In the genomic region with DNA sequence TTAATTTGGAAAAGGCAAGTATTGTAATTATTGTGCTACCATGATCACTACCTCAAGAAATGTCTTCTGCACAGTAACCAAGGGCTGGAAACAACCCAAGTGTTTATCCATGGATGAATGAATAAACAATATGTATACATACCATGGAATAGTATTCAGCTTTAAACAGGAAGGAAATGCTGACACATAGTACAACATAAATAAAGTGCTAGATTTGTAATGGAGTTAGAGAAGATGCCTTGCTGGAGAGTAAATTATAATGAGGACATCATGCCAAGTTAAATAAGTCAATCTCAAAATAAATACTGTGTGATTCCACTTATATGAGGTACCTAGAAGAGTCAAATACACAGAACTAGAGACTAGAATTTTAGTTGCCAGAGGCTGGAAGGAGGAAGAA, we compare ENCODE assay signal across 1 cellular context.
TF ChIP-seq lines count a peak whose summit lies in the region.

No MANE protein-coding gene starts in this region.

TF ChIP-seq in IMR-90, 13 proteins besides CTCF, POLR2A, EP300 and RAD21 (continued from another document):
- TF ChIP-seq, protein P1, sequence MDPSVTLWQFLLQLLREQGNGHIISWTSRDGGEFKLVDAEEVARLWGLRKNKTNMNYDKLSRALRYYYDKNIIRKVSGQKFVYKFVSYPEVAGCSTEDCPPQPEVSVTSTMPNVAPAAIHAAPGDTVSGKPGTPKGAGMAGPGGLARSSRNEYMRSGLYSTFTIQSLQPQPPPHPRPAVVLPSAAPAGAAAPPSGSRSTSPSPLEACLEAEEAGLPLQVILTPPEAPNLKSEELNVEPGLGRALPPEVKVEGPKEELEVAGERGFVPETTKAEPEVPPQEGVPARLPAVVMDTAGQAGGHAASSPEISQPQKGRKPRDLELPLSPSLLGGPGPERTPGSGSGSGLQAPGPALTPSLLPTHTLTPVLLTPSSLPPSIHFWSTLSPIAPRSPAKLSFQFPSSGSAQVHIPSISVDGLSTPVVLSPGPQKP (IDR thresholded peaks at IDR 0.05; ENCODE audit: borderline replicate concordance, low read depth, low read length) = no peak
